8 cellular contexts compared by ENCODE assay signal in the genomic region with DNA sequence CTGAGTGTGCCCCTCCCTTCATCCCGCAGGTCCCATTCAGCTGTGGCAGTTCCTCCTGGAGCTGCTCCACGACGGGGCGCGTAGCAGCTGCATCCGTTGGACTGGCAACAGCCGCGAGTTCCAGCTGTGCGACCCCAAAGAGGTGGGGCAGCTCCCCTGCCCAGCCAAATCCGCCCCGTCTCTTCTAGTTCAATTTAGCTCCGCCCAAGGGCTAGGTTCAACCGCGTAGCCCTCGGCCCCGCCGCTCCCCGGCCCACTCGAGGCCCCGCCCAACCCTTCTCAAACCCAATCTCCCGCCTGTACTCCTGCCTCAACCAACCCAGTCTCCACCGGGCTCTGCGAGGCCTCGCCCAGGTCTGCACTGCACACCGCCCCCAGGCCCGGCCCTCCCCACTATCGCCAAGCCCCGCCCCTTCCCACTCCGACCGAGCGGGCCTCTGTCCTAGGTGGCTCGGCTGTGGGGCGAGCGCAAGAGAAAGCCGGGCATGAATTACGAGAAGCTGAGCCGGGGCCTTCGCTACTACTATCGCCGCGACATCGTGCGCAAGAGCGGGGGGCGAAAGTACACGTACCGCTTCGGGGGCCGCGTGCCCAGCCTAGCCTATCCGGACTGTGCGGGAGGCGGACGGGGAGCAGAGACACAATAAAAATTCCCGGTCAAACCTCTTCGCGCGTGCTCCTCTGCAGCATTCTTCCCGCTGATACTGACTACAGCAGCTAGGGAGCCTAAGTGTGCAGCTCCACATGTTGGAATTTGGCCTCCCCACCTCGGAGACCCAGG. TPM values are rescaled to one million over a fixed set of nuclear protein-coding genes. Genes with fewer than 3 reads are reported as not detected.
A peak's percentile ranks its signal among the peaks of the same experiment; 100 is the strongest.
DNase-seq lines count a peak whose midpoint lies in the region; ATAC-seq and TF ChIP-seq lines count a peak whose summit lies in the region.

No MANE protein-coding gene starts in this region.

- TF ChIP-seq CTCF in fibroblast of mammary gland (conservative IDR thresholded peaks at IDR 0.05; ENCODE audit: control insufficient read depth, insufficient read depth, low read depth, low read length) = no peak
- no peak for TF ChIP-seq CTCF in natural killer cell (IDR thresholded peaks at IDR 0.05)

- ATAC-seq in GM21737 (IDR thresholded peaks at IDR 0.05; ENCODE audit: unreplicated experiment) = peak; percentile 67
- peak; percentile 76 to 92 (median 80) for ATAC-seq in natural killer cell
- peak; percentile 82 to 86 for ATAC-seq in stimulated activated naive B cell treated with anti-CD40 and anti-IgM and Interleukin-4, amounts not matched to agents 10 μg/mL and 1 μg/mL and 100 μg/mL, for 72 hours (replicated peaks)

- peaks cover 24 to 31% of the 10 kb centered on the region in 2 donors for H3K4me1 Mint-ChIP-seq in natural killer cell
- peaks cover 20 to 54% of the 10 kb centered on the region in 2 donors for H3K4me1 Mint-ChIP-seq in stimulated activated naive B cell treated with anti-CD40 and anti-IgM and Interleukin-4, amounts not matched to agents 10 μg/mL and 1 μg/mL and 100 μg/mL, for 72 hours

- H3K36me3 Mint-ChIP-seq in natural killer cell = no peaks in the 10 kb centered on the region
- no peaks in the 10 kb centered on the region for H3K36me3 Mint-ChIP-seq in stimulated activated naive B cell treated with anti-CD40 and anti-IgM and Interleukin-4, amounts not matched to agents 10 μg/mL and 1 μg/mL and 100 μg/mL, for 72 hours

- H3K4me3 ChIP-seq in fibroblast of mammary gland (ENCODE audit: control insufficient read depth, low read depth, low read length) = peak overlapping the region; percentile 55

- intact Hi-C loops in natural killer cell (cut with micrococcal nuclease) = loop anchor here (1.0 to 5.0 kb wide), 4 partner anchors 16 to 113 kb away; partner anchors contain the start of genes HAUS5, HSPB6, PROSER3 and TMEM147

- H3K4me3 Mint-ChIP-seq in natural killer cell = peak overlapping the region; percentile 88
- peak overlapping the region; percentile 78 to 79 for H3K4me3 Mint-ChIP-seq in stimulated activated naive B cell treated with anti-CD40 and anti-IgM and Interleukin-4, amounts not matched to agents 10 μg/mL and 1 μg/mL and 100 μg/mL, for 72 hours

- peak; percentile 99 for DNase-seq in DMS53 (lab: John Stamatoyannopoulos, UW)
- DNase-seq in Kasumi-1 (lab: John Stamatoyannopoulos, UW) = peak; percentile 97
- DNase-seq in RPMI7951 (ENCODE audit: low read depth) = peak; percentile 96
- peak; percentile 87 to 93 for DNase-seq in activated T-helper 1 cell treated with anti-CD3 and anti-CD28 coated beads, Interleukin-2, amount 50 U/mL, for 16 hours (ENCODE audit: low read depth in 1 of 2, low spot score in 1 of 2)
- peak; percentile 90 for DNase-seq in fibroblast of mammary gland (ENCODE audit: low read depth)
- peak; percentile 85 for DNase-seq in natural killer cell
- peak; percentile 91 for DNase-seq in stimulated activated naive B cell treated with anti-CD40 and anti-IgM and Interleukin-4, amounts not matched to agents 10 μg/mL and 1 μg/mL and 100 μg/mL, for 72 hours

- no peaks in the 10 kb centered on the region for H3K9me3 Mint-ChIP-seq in natural killer cell
- no peaks in the 10 kb centered on the region for H3K9me3 Mint-ChIP-seq in stimulated activated naive B cell treated with anti-CD40 and anti-IgM and Interleukin-4, amounts not matched to agents 10 μg/mL and 1 μg/mL and 100 μg/mL, for 72 hours

- no peaks in the 10 kb centered on the region for H3K27me3 Mint-ChIP-seq in natural killer cell (ENCODE audit: low read depth in 2 of 2)
- H3K27me3 Mint-ChIP-seq in stimulated activated naive B cell treated with anti-CD40 and anti-IgM and Interleukin-4, amounts not matched to agents 10 μg/mL and 1 μg/mL and 100 μg/mL, for 72 hours = no peaks in the 10 kb centered on the region

- peak overlapping the region; percentile 64 to 89 for H3K27ac Mint-ChIP-seq in natural killer cell
- peak overlapping the region; percentile 59 for H3K27ac Mint-ChIP-seq in stimulated activated naive B cell treated with anti-CD40 and anti-IgM and Interleukin-4, amounts not matched to agents 10 μg/mL and 1 μg/mL and 100 μg/mL, for 72 hours

RNA-seq across cellular contexts. Expression of gene ETV2, which starts 2.9 kb away (rescaled TPM):
- total RNA-seq in RPMI7951 (2014; rRNA removed; shearing (Covaris generic)) = 0.39 and 1.1 TPM in 2 replicates
- total RNA-seq in natural killer cell = 1 to 10 TPM in 1 of 3 donors, under 1 TPM in 2; 0.48 to 2.0 (median 0.87) TPM

RNA-seq across cellular contexts. Expression of gene COX6B1, which starts 3.7 kb away (rescaled TPM):
- 619 and 745 TPM in 2 replicates for total RNA-seq in RPMI7951 (2014; rRNA removed; shearing (Covaris generic))
- 100 to 1,000 TPM; 213 to 247 (median 215) TPM for total RNA-seq in natural killer cell

RNA-seq across cellular contexts. Expression of gene RBM42, which starts 15.6 kb away (rescaled TPM):
- total RNA-seq in RPMI7951 (2014; rRNA removed; shearing (Covaris generic)) = 90.8 and 103 TPM in 2 replicates
- 10 to 100 TPM; 51.6 to 61.7 (median 58.2) TPM for total RNA-seq in natural killer cell

RNA-seq across cellular contexts. Expression of gene UPK1A, which starts 21.9 kb away (rescaled TPM):
- total RNA-seq in RPMI7951 (2014; rRNA removed; shearing (Covaris generic)) = 0.29 TPM in 1 of 2 replicates, not detected in the other
- not detected for total RNA-seq in natural killer cell

RNA-seq across cellular contexts. Expression of gene HAUS5, which starts 31.9 kb away (rescaled TPM):
- 9.7 and 9.8 TPM in 2 replicates for total RNA-seq in RPMI7951 (2014; rRNA removed; shearing (Covaris generic))
- total RNA-seq in natural killer cell = 10 to 100 TPM; 17.5 to 26.4 (median 21.6) TPM

Comparison
In these comparisons a context has a peak if more than half of its experiments do, and no peak if none do; other contexts are left out.
1. Peak in every context shown above with its lines: DNase-seq, ATAC-seq and H3K4me3 ChIP-seq.